ENCODE assay signal across 8 cellular contexts in genomic region chr22:50250555-50251471, GRCh38. TPM values are rescaled to one million over a fixed set of nuclear protein-coding genes. Genes with fewer than 3 reads are reported as not detected.
DNase-seq lines count a peak whose midpoint lies in the region; ATAC-seq, FAIRE-seq and TF ChIP-seq lines count a peak whose summit lies in the region.

A gene with protein sequence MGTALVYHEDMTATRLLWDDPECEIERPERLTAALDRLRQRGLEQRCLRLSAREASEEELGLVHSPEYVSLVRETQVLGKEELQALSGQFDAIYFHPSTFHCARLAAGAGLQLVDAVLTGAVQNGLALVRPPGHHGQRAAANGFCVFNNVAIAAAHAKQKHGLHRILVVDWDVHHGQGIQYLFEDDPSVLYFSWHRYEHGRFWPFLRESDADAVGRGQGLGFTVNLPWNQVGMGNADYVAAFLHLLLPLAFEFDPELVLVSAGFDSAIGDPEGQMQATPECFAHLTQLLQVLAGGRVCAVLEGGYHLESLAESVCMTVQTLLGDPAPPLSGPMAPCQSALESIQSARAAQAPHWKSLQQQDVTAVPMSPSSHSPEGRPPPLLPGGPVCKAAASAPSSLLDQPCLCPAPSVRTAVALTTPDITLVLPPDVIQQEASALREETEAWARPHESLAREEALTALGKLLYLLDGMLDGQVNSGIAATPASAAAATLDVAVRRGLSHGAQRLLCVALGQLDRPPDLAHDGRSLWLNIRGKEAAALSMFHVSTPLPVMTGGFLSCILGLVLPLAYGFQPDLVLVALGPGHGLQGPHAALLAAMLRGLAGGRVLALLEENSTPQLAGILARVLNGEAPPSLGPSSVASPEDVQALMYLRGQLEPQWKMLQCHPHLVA (minus strand): TSS chr22:50251265. CDS start chr22:50251032, 233 bp downstream.

- peaks cover 18% of the 10 kb centered on the region for H3K36me3 ChIP-seq in GM06990 (ENCODE audit: control insufficient read depth, insufficient read depth, low read length)
- peaks cover 0 to 16% of the 10 kb centered on the region in 2 experiments; a peak in 2 of 4 replicates for H3K36me3 ChIP-seq in HCT116 (ENCODE audit: control insufficient read depth in 1 of 2, insufficient read depth in 2 of 2, low read length in 2 of 2)
- H3K36me3 ChIP-seq in colonic mucosa, result no peaks in the 10 kb centered on the region
- H3K36me3 ChIP-seq in HepG2 (replicated peaks in 1 of 2; ENCODE audit: control insufficient read depth in 1 of 2, insufficient read depth in 2 of 2, low read length in 2 of 2), result peaks cover 4 to 10% of the 10 kb centered on the region in 2 experiments; a peak in 3 of 5 replicates

- no peaks in the 10 kb centered on the region for H3K9me3 ChIP-seq in HCT116 (ENCODE audit: control insufficient read depth in 1 of 2, insufficient read depth in 1 of 2, low read depth in 1 of 2, low read length in 2 of 2)
- H3K9me3 ChIP-seq in colonic mucosa, result no peaks in the 10 kb centered on the region
- H3K9me3 ChIP-seq in HepG2 (ENCODE audit: low read length), result no peaks in the 10 kb centered on the region

- no peaks in the 10 kb centered on the region for H4K20me1 ChIP-seq in HCT116 (ENCODE audit: insufficient read depth)
- no peaks in the 10 kb centered on the region for H4K20me1 ChIP-seq in HepG2 (ENCODE audit: insufficient read depth, low read length)

- H3K4me3 ChIP-seq in GM06990 (replicated peaks; ENCODE audit: low read depth, low read length) (peak within 1 kb of the TSS; percentile 89), HCT116 (replicated peaks in 1 of 2; ENCODE audit: low read depth in 1 of 2, low read length in 2 of 2) (peak within 1 kb of the TSS; percentile 70 to 93), colonic mucosa (peak within 1 kb of the TSS; percentile 90), HepG2 (replicated peaks in 1 of 3; ENCODE audit: insufficient read depth in 1 of 3, low read depth in 2 of 3, low read length in 3 of 3) (peak within 1 kb of the TSS; percentile 68 to 92 (median 84))

- 0% methylated on average over 3 of the region's 80 CpGs for WGBS in HepG2 (ENCODE audit: low lambda C conversion rate)

- H3K27me3 ChIP-seq in GM06990 (replicated peaks; ENCODE audit: control insufficient read depth, insufficient read depth, low read length) (no peaks in the 10 kb centered on the region), HCT116 (ENCODE audit: insufficient read depth, low read length) (no peaks in the 10 kb centered on the region), colonic mucosa (no peaks in the 10 kb centered on the region), HepG2 (ENCODE audit: control insufficient read depth in 1 of 2, insufficient read depth in 2 of 2, low read length in 2 of 2) (no peaks in the 10 kb centered on the region)

- H3K27ac ChIP-seq in HCT116 (ENCODE audit: low read depth, low read length), result peak within 1 kb of the TSS; percentile 99
- peak within 1 kb of the TSS; percentile 47 for H3K27ac ChIP-seq in colonic mucosa
- H3K27ac ChIP-seq in HepG2 (ENCODE audit: extremely low read length, insufficient read depth, low read length), result peak within 1 kb of the TSS; percentile 76

- TF ChIP-seq RAD21 in HCT116 (IDR thresholded peaks at IDR 0.05; ENCODE audit: low read depth), result no peak
- TF ChIP-seq RAD21 in HepG2 (CRISPR knock-in tag; IDR thresholded peaks at IDR 0.05), result peak; percentile 60

- RAD21 ChIA-PET in HCT116 (lab: Charles Lee; ENCODE audit: low non-redundant PET in 1 of 2, low total read pairs in 2 of 2, uncharacterized antibody in 2 of 2, unreplicated experiment in 2 of 2), result interaction anchor here (0.6 to 0.7 kb wide), 3 partner anchors 9 to 75 kb away, joined by 3 read pairs; no protein-coding TSS in a partner anchor

- H3K4me1 ChIP-seq in HCT116 (ENCODE audit: control insufficient read depth in 1 of 2, insufficient read depth in 2 of 2, low read length in 2 of 2) (peaks cover 17 to 59% of the 10 kb centered on the region in 2 experiments; a peak in 3 of 4 replicates), colonic mucosa (peaks cover 23% of the 10 kb centered on the region), HepG2 (ENCODE audit: insufficient read depth, low read length) (peaks cover 45% of the 10 kb centered on the region)

- H3K9ac ChIP-seq in HCT116 (ENCODE audit: low read length) (peak within 1 kb of the TSS; percentile 96), colonic mucosa (ENCODE audit: low read depth in 2 of 2, low read length in 2 of 2) (peak within 1 kb of the TSS; percentile 89 to 91), HepG2 (ENCODE audit: insufficient read depth, low read depth, low read length) (peak within 1 kb of the TSS; percentile 84)

- H3K4me2 ChIP-seq in HCT116 (ENCODE audit: low read length) (peak within 1 kb of the TSS; percentile 98), HepG2 (ENCODE audit: low read depth, low read length) (peak within 1 kb of the TSS; percentile 96)

- FAIRE-seq in HepG2 (lab: Jason Lieb, UNC), result no peak

- POLR2A ChIA-PET in HCT116 (lab: Charles Lee) (interaction anchor here (0.6 to 1.7 kb wide), 5 partner anchors 10 to 90 kb away, joined by 3 to 7 read pairs (median 4); no protein-coding TSS in a partner anchor), HepG2 (lab: Yijun Ruan, JAX) (interaction anchor here (0.6 to 2.3 kb wide), 19 partner anchors 8 to 275 kb away, joined by 3 to 14 read pairs (median 5); partner anchors contain the start of genes DENND6B, LMF2, MAPK12 and NCAPH2)

- peak; percentile 88 for DNase-seq in GM06990 (ENCODE audit: extremely low read depth, insufficient read length)
- DNase-seq in HCT116 (ENCODE audit: low read depth, low spot score), result no peak
- peak; percentile 61 to 77 for DNase-seq in NCI-H1930 (lab: John Stamatoyannopoulos, UW)
- peak; percentile 61 for DNase-seq in activated CD4-positive, alpha-beta T cell treated with anti-CD3 and anti-CD28 coated beads for 1 hour
- DNase-seq in colonic mucosa, result peak; percentile 90
- DNase-seq in HepG2 (ENCODE audit: low spot score), result peak; percentile 56
- DNase-seq in stimulated activated CD4-positive, alpha-beta T cell treated with anti-CD3 and anti-CD28 coated beads, Interleukin-4, amount 100 ng/mL, for 48 hours (ENCODE audit: low read depth in 2 of 2), result peak; percentile 79 to 81
- DNase-seq in NCI-H524 treated with DMSO at 0.1 percent for 48 hours (lab: John Stamatoyannopoulos, UW), result no peak

- no peak for TF ChIP-seq POLR2A in HCT116 (IDR thresholded peaks at IDR 0.05; ENCODE audit: borderline replicate concordance, extremely low read depth, insufficient read depth, insufficient read length)
- TF ChIP-seq POLR2A in HepG2 (IDR thresholded peaks at IDR 0.05; ENCODE audit: insufficient read depth in 1 of 2, low read depth in 2 of 2, low read length in 2 of 2), result peak; percentile 44 to 75; a peak in 3 of 4 replicates

- TF ChIP-seq EP300 in HepG2 (IDR thresholded peaks at IDR 0.05; ENCODE audit: low read depth in 2 of 2, low read length in 2 of 2) (no peak), HepG2 (CRISPR knock-in tag; IDR thresholded peaks at IDR 0.05; ENCODE audit: borderline replicate concordance) (no peak)

- in situ Hi-C loops in HepG2 (cut with HindIII; ENCODE audit: extremely low pct_ligation_motif_present, low pct_unique_long_range_greater_than_20kb), result no loop called here

- no peaks in the 10 kb centered on the region for H3K9me2 ChIP-seq in HCT116 (ENCODE audit: insufficient read depth)

- no peak within 1 kb of the TSS for H2AFZ ChIP-seq in HCT116 (ENCODE audit: low read depth, low read length, poor library complexity, severe bottlenecking)
- H2AFZ ChIP-seq in HepG2 (ENCODE audit: low read length), result no peak within 1 kb of the TSS

- ATAC-seq in HCT116 (peak; percentile 76), HepG2 (peak; percentile 83)

- H3K79me2 ChIP-seq in HCT116 (ENCODE audit: insufficient read depth, low read length), result peaks cover 40% of the 10 kb centered on the region
- H3K79me2 ChIP-seq in HepG2 (ENCODE audit: insufficient read depth, low read length), result peaks cover 8% of the 10 kb centered on the region

- BruUV-seq in HCT116 (replicated peaks; lab: Mats Ljungman, UMichigan) (TSS peak; percentile 22), HepG2 (replicated peaks; lab: Mats Ljungman, UMichigan) (TSS peak; percentile 42)

- intact Hi-C loops in HCT116 (cut with micrococcal nuclease) (loop anchor here (5.0 kb wide), 1 partner anchor 246 kb away; no protein-coding TSS in a partner anchor), colonic mucosa (cut with DNase I) (loop anchor here (5.0 to 10.0 kb wide), 2 partner anchors 91 to 254 kb away; partner anchors contain the start of genes LMF2, NCAPH2 and PPP6R2), HepG2 (cut with micrococcal nuclease; ENCODE audit: unreplicated experiment) (no loop called here)

- no peak for TF ChIP-seq CTCF in GM06990 (IDR thresholded peaks at IDR 0.05; ENCODE audit: insufficient read depth, low read length, poor library complexity, severe bottlenecking)
- TF ChIP-seq CTCF in HCT116 (IDR thresholded peaks at IDR 0.05 in 2 of 3, conservative IDR thresholded peaks at IDR 0.05 in 1 of 3; ENCODE audit: borderline replicate concordance in 1 of 3, insufficient read depth in 1 of 3, low read depth in 2 of 3, low read length in 2 of 3), result no peak
- TF ChIP-seq CTCF in colonic mucosa (IDR thresholded peaks at IDR 0.05), result no peak
- TF ChIP-seq CTCF in HepG2 (CRISPR knock-in tag; IDR thresholded peaks at IDR 0.05), result 0 out of 2 replicates have a peak, but pooled peaks have one; percentile 2

- CTCF ChIA-PET in HCT116 (lab: Charles Lee), result interaction anchor here (0.9 to 3.0 kb wide), 9 partner anchors 12 to 370 kb away, joined by 3 to 17 read pairs (median 4); partner anchors contain the start of genes LMF2, NCAPH2 and SCO2
- CTCF ChIA-PET in HepG2 (lab: Yijun Ruan, JAX; ENCODE audit: low intra/inter-chr PET ratio, low total read pairs), result interaction anchor here (0.6 to 1.5 kb wide), 5 partner anchors 23 to 248 kb away, joined by 3 to 6 read pairs (median 3); no protein-coding TSS in a partner anchor

RNA-seq across cellular contexts. Expression of the gene that starts here (rescaled TPM):
- 67.5 TPM for total RNA-seq in HCT116 (2021; ENCODE audit: unreplicated experiment)
- polyA plus RNA-seq in HCT116 (2012), result 45.5 and 52.0 TPM in 2 replicates
- total RNA-seq in colonic mucosa, result 10 to 100 TPM; 40.5 to 59.1 TPM
- 4.0 and 13.9 TPM in 2 replicates for total RNA-seq in HepG2 (2016; rRNA removed; fragmentation: Illumina TruSeq; extraction: Trizol)
- total RNA-seq in HepG2 (2016; cell fraction: cytosol; rRNA removed; fragmentation: Illumina TruSeq; extraction: Trizol; ENCODE audit: low read depth), result 7.1 and 8.7 TPM in 2 replicates
- total RNA-seq in HepG2 (2016; cell fraction: insoluble cytoplasmic fraction; rRNA removed; fragmentation: Illumina TruSeq; extraction: Trizol), result 4.1 and 13.9 TPM in 2 replicates
- total RNA-seq in HepG2 (2016; cell fraction: membrane; rRNA removed; fragmentation: Illumina TruSeq; extraction: Trizol), result 4.4 and 4.6 TPM in 2 replicates
- total RNA-seq in HepG2 (2016; cell fraction: nucleus; rRNA removed; fragmentation: Illumina TruSeq; extraction: Trizol), result 23.1 and 23.7 TPM in 2 replicates
- 14.9 and 19.7 TPM in 2 replicates for polyA plus RNA-seq in HepG2 (2011; rRNA removed)
- polyA plus RNA-seq in HepG2 (2011; cell fraction: cytosol; rRNA removed), result 1.8 and 3.9 TPM in 2 replicates
- 257 and 366 TPM in 2 replicates for polyA plus RNA-seq in HepG2 (2011; cell fraction: nucleus; rRNA removed)
- 15.0 and 23.8 TPM in 2 replicates for polyA plus RNA-seq in HepG2 (2012)
- 0.86 TPM in 2 replicates for polyA plus RNA-seq in HepG2 (2016; cell fraction: cytosol; fragmentation: Illumina TruSeq; extraction: Trizol; ENCODE audit: low read depth)
- 3.2 and 5.7 TPM in 2 replicates for polyA plus RNA-seq in HepG2 (2016; cell fraction: insoluble cytoplasmic fraction; fragmentation: Illumina TruSeq; extraction: Trizol; ENCODE audit: low read depth)
- 2.1 TPM in 2 replicates for polyA plus RNA-seq in HepG2 (2016; cell fraction: membrane; fragmentation: Illumina TruSeq; extraction: Trizol; ENCODE audit: low read depth)
- polyA plus RNA-seq in HepG2 (2016; cell fraction: nucleus; fragmentation: Illumina TruSeq; extraction: Trizol; ENCODE audit: insufficient read depth, low read depth), result 72.4 and 82.8 TPM in 2 replicates
- polyA minus RNA-seq in HepG2 (2011; rRNA and poly(A)+ RNA removed; ENCODE audit: low replicate concordance), result 7.7 and 20.9 TPM in 2 replicates
- polyA minus RNA-seq in HepG2 (2011; cell fraction: cytosol; rRNA and poly(A)+ RNA removed), result 3.9 and 4.2 TPM in 2 replicates
- polyA minus RNA-seq in HepG2 (2011; cell fraction: nucleus; rRNA and poly(A)+ RNA removed), result 34.9 and 37.9 TPM in 2 replicates

Comparison
In these comparisons a context has a peak if more than half of its experiments do, and no peak if none do; other contexts are left out.
1. DNase-seq: peak in GM06990 (single experiment), NCI-H1930 (2 of 2), activated CD4-positive, alpha-beta T cell treated with anti-CD3 and anti-CD28 coated beads for 1 hour (single experiment), colonic mucosa (single experiment), HepG2 (single experiment) and stimulated activated CD4-positive, alpha-beta T cell treated with anti-CD3 and anti-CD28 coated beads, Interleukin-4, amount 100 ng/mL, for 48 hours (2 of 2); none in HCT116 (single experiment) and NCI-H524 treated with DMSO at 0.1 percent for 48 hours (single experiment).
2. H3K27ac ChIP-seq: peak in every context shown above with its lines; median percentile 99 in HCT116; 76 in HepG2; 47 in colonic mucosa.
3. Peak in every context shown above with its lines, with median percentiles within 50 percentile points of each other: H3K4me3 ChIP-seq and H3K9ac ChIP-seq.